1 cellular context compared by ENCODE assay signal in genomic region chr17:76523084-76524037, GRCh38.
A peak's percentile ranks its signal among the peaks of the same experiment; 100 is the strongest.
TF ChIP-seq lines count a peak whose summit lies in the region.

No MANE protein-coding gene starts in this region.

TF ChIP-seq in HepG2, 621 proteins besides CTCF, POLR2A, EP300 and RAD21 (continued from another document and continues in another):
- TF ChIP-seq ZBTB40 (IDR thresholded peaks at IDR 0.05), result no peak
- no peak for TF ChIP-seq ZBTB40 (CRISPR knock-in tag; IDR thresholded peaks at IDR 0.05)
- TF ChIP-seq MEIS1 (CRISPR knock-in tag; IDR thresholded peaks at IDR 0.05; ENCODE audit: borderline replicate concordance), result no peak
- peak; percentile 98 for TF ChIP-seq STAG1 (CRISPR knock-in tag; IDR thresholded peaks at IDR 0.05)
- TF ChIP-seq MIER2 (CRISPR knock-in tag; IDR thresholded peaks at IDR 0.05), result no peak
- TF ChIP-seq BORCS8-MEF2B (CRISPR knock-in tag; IDR thresholded peaks at IDR 0.05), result no peak
- TF ChIP-seq SP5 (CRISPR knock-in tag; IDR thresholded peaks at IDR 0.05; ENCODE audit: borderline replicate concordance, low read depth), result peak; percentile 45; the same call in 1 of the 2 replicates
- TF ChIP-seq GPBP1L1 (CRISPR knock-in tag; IDR thresholded peaks at IDR 0.05), result no peak
- no peak for TF ChIP-seq ZNF44 (CRISPR knock-in tag; IDR thresholded peaks at IDR 0.05)
- TF ChIP-seq ATM (IDR thresholded peaks at IDR 0.05; ENCODE audit: borderline replicate concordance), result no peak
- TF ChIP-seq ETS1 (CRISPR knock-in tag; IDR thresholded peaks at IDR 0.05), result no peak
- TF ChIP-seq ZNF276 (CRISPR knock-in tag; IDR thresholded peaks at IDR 0.05; ENCODE audit: low read depth), result no peak
- TF ChIP-seq ZNF563 (CRISPR knock-in tag; IDR thresholded peaks at IDR 0.05), result no peak
- TF ChIP-seq MLLT10 (CRISPR knock-in tag; IDR thresholded peaks at IDR 0.05), result no peak
- 0 out of 2 replicates have a peak, but pooled peaks have one; percentile 47 for TF ChIP-seq MYNN (CRISPR knock-in tag; IDR thresholded peaks at IDR 0.05; ENCODE audit: low read depth)
- TF ChIP-seq SP4 (CRISPR knock-in tag; IDR thresholded peaks at IDR 0.05), result 0 out of 2 replicates have a peak, but pooled peaks have one; percentile 54
- TF ChIP-seq ATF5 (CRISPR knock-in tag; IDR thresholded peaks at IDR 0.05; ENCODE audit: low read depth), result 0 out of 2 replicates have a peak, but pooled peaks have one; percentile 35
- peak; percentile 86; the same call in 1 of the 2 replicates for TF ChIP-seq IKZF5 (CRISPR knock-in tag; IDR thresholded peaks at IDR 0.05)
- peak; percentile 53; the same call in 1 of the 2 replicates for TF ChIP-seq RNF2 (conservative IDR thresholded peaks at IDR 0.05; ENCODE audit: low read depth)
- no peak for TF ChIP-seq CC2D1A (CRISPR knock-in tag; IDR thresholded peaks at IDR 0.05)
- no peak; the same call in 1 of the 2 replicates for TF ChIP-seq SP2 (CRISPR knock-in tag; IDR thresholded peaks at IDR 0.05)
- no peak for TF ChIP-seq ZNF552 (CRISPR knock-in tag; IDR thresholded peaks at IDR 0.05; ENCODE audit: borderline replicate concordance)
- TF ChIP-seq ZNF292 (CRISPR knock-in tag; IDR thresholded peaks at IDR 0.05; ENCODE audit: borderline replicate concordance, low read depth), result peak; percentile 71; the same call in 1 of the 2 replicates
- TF ChIP-seq RFX5 (IDR thresholded peaks at IDR 0.05; ENCODE audit: low read depth, low read length), result no peak
- no peak for TF ChIP-seq SRSF4 (IDR thresholded peaks at IDR 0.05; ENCODE audit: low read depth, low read length, poor library complexity, severe bottlenecking)
- TF ChIP-seq CERS6 (CRISPR knock-in tag; IDR thresholded peaks at IDR 0.05), result no peak
- TF ChIP-seq ZKSCAN8 (CRISPR knock-in tag; IDR thresholded peaks at IDR 0.05; ENCODE audit: borderline replicate concordance), result no peak
- no peak for TF ChIP-seq ZNF513 (CRISPR knock-in tag; conservative IDR thresholded peaks at IDR 0.05)
- TF ChIP-seq REXO4 (CRISPR knock-in tag; IDR thresholded peaks at IDR 0.05; ENCODE audit: borderline replicate concordance), result no peak
- peak; percentile 72; the same call in 1 of the 2 replicates for TF ChIP-seq ZNF580 (CRISPR knock-in tag; IDR thresholded peaks at IDR 0.05; ENCODE audit: borderline replicate concordance, low read depth)
- no peak for TF ChIP-seq ZNF703 (CRISPR knock-in tag; IDR thresholded peaks at IDR 0.05; ENCODE audit: borderline replicate concordance)
- peak; percentile 72; the same call in 1 of the 2 replicates for TF ChIP-seq KLF6 (CRISPR knock-in tag; IDR thresholded peaks at IDR 0.05)
- TF ChIP-seq ZFY (CRISPR knock-in tag; IDR thresholded peaks at IDR 0.05), result peak; percentile 52; the same call in 1 of the 2 replicates
- TF ChIP-seq ZNF614 (CRISPR knock-in tag; IDR thresholded peaks at IDR 0.05; ENCODE audit: borderline replicate concordance), result peak; percentile 90
- no peak for TF ChIP-seq CENPT (CRISPR knock-in tag; IDR thresholded peaks at IDR 0.05; ENCODE audit: low read depth)
- TF ChIP-seq SYNCRIP (IDR thresholded peaks at IDR 0.05; ENCODE audit: insufficient read depth, low read depth, low read length), result no peak
- TF ChIP-seq SMARCE1 (IDR thresholded peaks at IDR 0.05; ENCODE audit: borderline replicate concordance), result no peak
- peak; percentile 92 for TF ChIP-seq ZNF225 (CRISPR knock-in tag; IDR thresholded peaks at IDR 0.05)
- TF ChIP-seq PRPF4 (IDR thresholded peaks at IDR 0.05; ENCODE audit: low read depth, low read length, poor library complexity, severe bottlenecking), result no peak
- no peak for TF ChIP-seq CREBL2 (CRISPR knock-in tag; IDR thresholded peaks at IDR 0.05; ENCODE audit: borderline replicate concordance)
- TF ChIP-seq NR2F2 (IDR thresholded peaks at IDR 0.05; ENCODE audit: borderline replicate concordance, low read depth), result no peak
- TF ChIP-seq DDIT3 (CRISPR knock-in tag; IDR thresholded peaks at IDR 0.05), result no peak
- no peak for TF ChIP-seq ZNF660 (CRISPR knock-in tag; IDR thresholded peaks at IDR 0.05; ENCODE audit: borderline replicate concordance, low read depth)
- TF ChIP-seq ZNF326 (CRISPR knock-in tag; IDR thresholded peaks at IDR 0.05; ENCODE audit: borderline replicate concordance), result no peak
- no peak for TF ChIP-seq HOXA7 (CRISPR knock-in tag; IDR thresholded peaks at IDR 0.05)
- TF ChIP-seq RXRA (CRISPR knock-in tag; IDR thresholded peaks at IDR 0.05), result peak; percentile 79
- no peak for TF ChIP-seq TARDBP (CRISPR knock-in tag; IDR thresholded peaks at IDR 0.05)
- peak; percentile 92 for TF ChIP-seq ZSCAN31 (CRISPR knock-in tag; IDR thresholded peaks at IDR 0.05; ENCODE audit: low read depth)
- peak; percentile 47; the same call in 1 of the 2 replicates for TF ChIP-seq FOXA3 (CRISPR knock-in tag; IDR thresholded peaks at IDR 0.05)
